8 cellular contexts compared by ENCODE assay signal in genomic region chr22:50600541-50600940, GRCh38. TPM values are rescaled to one million over a fixed set of nuclear protein-coding genes. Genes with fewer than 3 reads are reported as not detected.
A peak's percentile ranks its signal among the peaks of the same experiment; 100 is the strongest.
DNase-seq lines count a peak whose midpoint lies in the region; ATAC-seq and TF ChIP-seq lines count a peak whose summit lies in the region.

Gene MAPK8IP2 (plus strand): TSS chr22:50600793. CDS start chr22:50600819, 26 bp downstream.

- DNase-seq in AG08396 (ENCODE audit: low spot score) (peak; percentile 53), HAP-1 (ENCODE audit: low spot score in 2 of 2) (peak; percentile 42 to 78), left kidney (ENCODE audit: low read depth, low spot score) (peak; percentile 35), upper lobe of right lung (no peak), HCEC 1CT (no peak)
- no peak for DNase-seq in activated naive CD8-positive, alpha-beta T cell treated with anti-CD3 and anti-CD28 coated beads, Interleukin-2, amount 50 U/mL, for 24 hours

- H3K4me3 Mint-ChIP-seq in activated naive CD8-positive, alpha-beta T cell treated with anti-CD3 and anti-CD28 coated beads, Interleukin-2, amount 50 U/mL, for 24 hours: peak within 1 kb of the TSS; percentile 70

- peaks cover 8% of the 10 kb centered on the region for H3K4me1 ChIP-seq in HAP-1
- no peaks in the 10 kb centered on the region for H3K4me1 ChIP-seq in upper lobe of right lung

- in situ Hi-C loops in HAP-1 (cut with MboI; ENCODE audit: low sequenced_read_pairs): no loop called here

- H3K27me3 Mint-ChIP-seq in activated naive CD8-positive, alpha-beta T cell treated with anti-CD3 and anti-CD28 coated beads, Interleukin-2, amount 50 U/mL, for 24 hours: peaks cover 38% of the 10 kb centered on the region

- H3K27ac Mint-ChIP-seq in activated naive CD8-positive, alpha-beta T cell treated with anti-CD3 and anti-CD28 coated beads, Interleukin-2, amount 50 U/mL, for 24 hours: no peak within 1 kb of the TSS

- H3K4me3 ChIP-seq in HAP-1 (peak within 1 kb of the TSS; percentile 44), upper lobe of right lung (peak within 1 kb of the TSS; percentile 37)

- no peak within 1 kb of the TSS for H3K27ac ChIP-seq in upper lobe of right lung

- H3K9me3 ChIP-seq in HAP-1 (no peaks in the 10 kb centered on the region), upper lobe of right lung (no peaks in the 10 kb centered on the region)

- H3K27me3 ChIP-seq in HAP-1 (ENCODE audit: low read depth): no peaks in the 10 kb centered on the region
- peaks cover 55% of the 10 kb centered on the region for H3K27me3 ChIP-seq in upper lobe of right lung

- intact Hi-C loops in upper lobe of right lung (cut with DNase I): no loop called here

- H3K4me1 Mint-ChIP-seq in activated naive CD8-positive, alpha-beta T cell treated with anti-CD3 and anti-CD28 coated beads, Interleukin-2, amount 50 U/mL, for 24 hours: peaks cover 3% of the 10 kb centered on the region

- H3K36me3 ChIP-seq in HAP-1 (replicated peaks) (no peaks in the 10 kb centered on the region), upper lobe of right lung (no peaks in the 10 kb centered on the region)

- ATAC-seq in activated naive CD8-positive, alpha-beta T cell treated with anti-CD3 and anti-CD28 coated beads, Interleukin-2, amount 50 U/mL, for 24 hours: peak; percentile 15
- ATAC-seq in upper lobe of right lung: peak; percentile 52
- no peak for ATAC-seq in GM18505 (IDR thresholded peaks at IDR 0.05; ENCODE audit: unreplicated experiment)
- no peak for ATAC-seq in HG03460 (IDR thresholded peaks at IDR 0.05; ENCODE audit: unreplicated experiment)

- no peak for TF ChIP-seq CTCF in upper lobe of right lung (IDR thresholded peaks at IDR 0.05)

- no peak for TF ChIP-seq POLR2A in GM18505 (IDR thresholded peaks at IDR 0.05; ENCODE audit: borderline replicate concordance, extremely low read depth, insufficient read depth, insufficient read length)

- H3K36me3 Mint-ChIP-seq in activated naive CD8-positive, alpha-beta T cell treated with anti-CD3 and anti-CD28 coated beads, Interleukin-2, amount 50 U/mL, for 24 hours (ENCODE audit: low read depth): peaks cover 3% of the 10 kb centered on the region

- no peaks in the 10 kb centered on the region for H3K9me3 Mint-ChIP-seq in activated naive CD8-positive, alpha-beta T cell treated with anti-CD3 and anti-CD28 coated beads, Interleukin-2, amount 50 U/mL, for 24 hours

RNA-seq across cellular contexts. Expression of gene MAPK8IP2, which starts in this region (rescaled TPM):
- total RNA-seq in upper lobe of right lung: 2.6 TPM

Comparison
In these comparisons a context has a peak if more than half of its experiments do, and no peak if none do; other contexts are left out.
1. DNase-seq: peak in AG08396 (single experiment), HAP-1 (2 of 2) and left kidney (single experiment); none in activated naive CD8-positive, alpha-beta T cell treated with anti-CD3 and anti-CD28 coated beads, Interleukin-2, amount 50 U/mL, for 24 hours (single experiment), upper lobe of right lung (single experiment) and HCEC 1CT (single experiment).
2. ATAC-seq: peak in activated naive CD8-positive, alpha-beta T cell treated with anti-CD3 and anti-CD28 coated beads, Interleukin-2, amount 50 U/mL, for 24 hours (single experiment) and upper lobe of right lung (single experiment); none in GM18505 (single experiment) and HG03460 (single experiment).